12 cellular contexts compared by ENCODE assay signal in the genomic region with DNA sequence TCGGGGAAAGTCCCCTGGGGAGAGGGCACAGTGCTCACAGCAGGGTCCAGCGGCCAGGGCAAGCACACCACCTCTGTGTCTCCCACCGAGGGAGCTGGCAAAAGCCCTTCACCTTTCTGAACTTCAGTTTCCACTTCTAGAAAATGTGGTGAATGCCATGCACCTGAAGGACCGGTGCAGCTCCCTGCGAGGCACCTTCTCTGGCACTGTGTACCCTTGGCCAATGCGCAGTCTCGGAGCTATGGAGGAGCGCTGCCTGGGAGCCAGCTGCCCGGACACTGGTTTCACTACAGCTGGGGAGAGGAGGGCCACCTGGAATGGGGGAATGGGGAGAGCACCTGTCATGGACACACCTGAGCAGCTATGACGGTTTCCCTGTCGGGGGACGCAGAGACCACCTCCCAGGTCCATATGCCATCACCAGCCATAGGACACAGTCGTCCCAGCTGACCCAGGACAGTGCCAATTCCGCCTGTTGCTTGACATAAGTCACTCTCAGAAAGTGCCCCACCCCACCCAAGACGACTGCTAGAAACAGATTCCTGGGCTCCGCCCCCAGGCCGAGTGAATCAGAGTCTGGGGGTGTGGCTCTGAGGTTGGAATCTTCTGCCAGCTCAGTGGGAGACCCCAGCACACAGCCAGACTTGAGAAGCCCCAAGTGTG. TPM values are rescaled to one million over a fixed set of nuclear protein-coding genes. Genes with fewer than 3 reads are reported as not detected.
DNase-seq lines count a peak whose midpoint lies in the region; ATAC-seq lines count a peak whose summit lies in the region.
"Had no signal": no experiment of that assay in that cellular context is flagged by ENCODE, and none has a peak within 500 bp of the region (broad histone marks: within the 10 kb centered on the region; RNA-seq: fewer than 3 reads in every experiment).

No MANE protein-coding gene starts in this region.

- H3K4me3 Mint-ChIP-seq in activated T-cell treated with anti-CD3 and anti-CD28 coated beads, Interleukin-2, amount 50 U/mL, for 24 hours = no peak overlapping the region
- H3K4me3 Mint-ChIP-seq: activated naive CD4-positive, alpha-beta T cell treated with anti-CD3 and anti-CD28 coated beads, Interleukin-2, amount 50 U/mL, for 24 hours had no signal

- H3K4me1 Mint-ChIP-seq in activated T-cell treated with anti-CD3 and anti-CD28 coated beads, Interleukin-2, amount 50 U/mL, for 24 hours (ENCODE audit: low read depth) = peaks cover 8% of the 10 kb centered on the region
- H3K4me1 Mint-ChIP-seq: activated naive CD4-positive, alpha-beta T cell treated with anti-CD3 and anti-CD28 coated beads, Interleukin-2, amount 50 U/mL, for 24 hours had no signal

- DNase-seq in stimulated activated CD4-positive, alpha-beta T cell treated with anti-CD3 and anti-CD28 coated beads, Interleukin-4, amount 100 ng/mL, for 1 hour = peak; percentile 25
- DNase-seq in stimulated activated CD4-positive, alpha-beta T cell treated with anti-CD3 and anti-CD28 coated beads, Interleukin-1b, Interleukin-23, amount 100 ng/mL, for 48 hours = no peak
- peak; percentile 46 for DNase-seq in activated T-cell treated with anti-CD3 and anti-CD28 coated beads, Interleukin-2, amount 50 U/mL, for 24 hours
- DNase-seq in islet precursor cell (peak; percentile 78), ureter (ENCODE audit: low spot score) (peak; percentile 41)
- DNase-seq in stimulated activated naive CD4-positive, alpha-beta T cell treated with Interleukin-2 at 50 U/mL for 16 hours (lab: John Stamatoyannopoulos, UW) = no peak
- DNase-seq: dermis blood vessel endothelial cell, mesenchymal stem cell, NCI-H1048 had no signal

- no peaks in the 10 kb centered on the region for H3K9me3 Mint-ChIP-seq in activated T-cell treated with anti-CD3 and anti-CD28 coated beads, Interleukin-2, amount 50 U/mL, for 24 hours
- H3K9me3 Mint-ChIP-seq: activated naive CD4-positive, alpha-beta T cell treated with anti-CD3 and anti-CD28 coated beads, Interleukin-2, amount 50 U/mL, for 24 hours had no signal

- H3K27me3 Mint-ChIP-seq in activated T-cell treated with anti-CD3 and anti-CD28 coated beads, Interleukin-2, amount 50 U/mL, for 24 hours = no peaks in the 10 kb centered on the region
- H3K27me3 Mint-ChIP-seq: activated naive CD4-positive, alpha-beta T cell treated with anti-CD3 and anti-CD28 coated beads, Interleukin-2, amount 50 U/mL, for 24 hours had no signal

- no peaks in the 10 kb centered on the region for H3K36me3 Mint-ChIP-seq in activated T-cell treated with anti-CD3 and anti-CD28 coated beads, Interleukin-2, amount 50 U/mL, for 24 hours (ENCODE audit: low read depth)
- H3K36me3 Mint-ChIP-seq: activated naive CD4-positive, alpha-beta T cell treated with anti-CD3 and anti-CD28 coated beads, Interleukin-2, amount 50 U/mL, for 24 hours had no signal

- H3K27ac Mint-ChIP-seq in activated T-cell treated with anti-CD3 and anti-CD28 coated beads, Interleukin-2, amount 50 U/mL, for 24 hours = no peak overlapping the region

- ATAC-seq in HG02642 (IDR thresholded peaks at IDR 0.05; ENCODE audit: poor library complexity, unreplicated experiment) = no peak
- no peak for ATAC-seq in HG03439 (IDR thresholded peaks at IDR 0.05; ENCODE audit: unreplicated experiment)

RNA-seq across cellular contexts. Expression of a gene that starts 16.8 kb away (rescaled TPM):
- total RNA-seq in ureter = 4.0 TPM

Comparison
In these comparisons a context has a peak if more than half of its experiments do, and no peak if none do; other contexts are left out.
1. DNase-seq: peak in stimulated activated CD4-positive, alpha-beta T cell treated with anti-CD3 and anti-CD28 coated beads, Interleukin-4, amount 100 ng/mL, for 1 hour (single experiment), activated T-cell treated with anti-CD3 and anti-CD28 coated beads, Interleukin-2, amount 50 U/mL, for 24 hours (single experiment), islet precursor cell (single experiment) and ureter (single experiment); none in stimulated activated CD4-positive, alpha-beta T cell treated with anti-CD3 and anti-CD28 coated beads, Interleukin-1b, Interleukin-23, amount 100 ng/mL, for 48 hours (single experiment) and stimulated activated naive CD4-positive, alpha-beta T cell treated with Interleukin-2 at 50 U/mL for 16 hours (single experiment).